Comparison of ENCODE assay signal across 8 cellular contexts in genomic region chr10:123009105-123009805, GRCh38. TPM values are rescaled to one million over a fixed set of nuclear protein-coding genes. Genes with fewer than 3 reads are reported as not detected.
DNase-seq lines count a peak whose midpoint lies in the region; ATAC-seq and TF ChIP-seq lines count a peak whose summit lies in the region.

No MANE protein-coding gene starts in this region.

- peaks cover 0 to 47% (median 12%) of the 10 kb centered on the region in 4 donors for H3K4me1 ChIP-seq in right lobe of liver

- H3K36me3 Mint-ChIP-seq in stimulated activated effector memory CD8-positive, alpha-beta T cell treated with anti-CD3 and anti-CD28 coated beads, Interleukin-12 subunit alpha, Interleukin-12 subunit beta, amount 100 ng/mL, for 72 hours = peaks cover 21% of the 10 kb centered on the region

- H3K4me1 Mint-ChIP-seq in stimulated activated effector memory CD8-positive, alpha-beta T cell treated with anti-CD3 and anti-CD28 coated beads, Interleukin-12 subunit alpha, Interleukin-12 subunit beta, amount 100 ng/mL, for 72 hours = peaks cover 37% of the 10 kb centered on the region

- H3K36me3 ChIP-seq in right lobe of liver = no peaks in the 10 kb centered on the region

- H3K4me3 ChIP-seq in choroid plexus epithelial cell (ENCODE audit: low read depth, low read length) (peak overlapping the region; percentile 98), right lobe of liver (peak overlapping the region; percentile 90 to 99 (median 91))

- DNase-seq in activated gamma-delta T cell treated with Interleukin-2 at 50 U/mL for 16 hours (peak; percentile 8), activated gamma-delta T cell (lab: John Stamatoyannopoulos, UW) (no peak), choroid plexus epithelial cell (ENCODE audit: low read depth) (no peak), right lobe of liver (peak; percentile 43 to 60 (median 48)), NCI-H128 (lab: John Stamatoyannopoulos, UW; ENCODE audit: unreplicated experiment) (no peak)
- peak; percentile 5 to 60 for DNase-seq in stimulated activated effector memory CD8-positive, alpha-beta T cell treated with anti-CD3 and anti-CD28 coated beads, Interleukin-12 subunit alpha, Interleukin-12 subunit beta, amount 100 ng/mL, for 72 hours (ENCODE audit: low spot score in 2 of 2)

- H3K4me3 Mint-ChIP-seq in stimulated activated effector memory CD8-positive, alpha-beta T cell treated with anti-CD3 and anti-CD28 coated beads, Interleukin-12 subunit alpha, Interleukin-12 subunit beta, amount 100 ng/mL, for 72 hours = peak overlapping the region; percentile 96

- H3K27ac ChIP-seq in right lobe of liver = peak overlapping the region; percentile 84 to 97 (median 96)

- TF ChIP-seq CTCF in choroid plexus epithelial cell (conservative IDR thresholded peaks at IDR 0.05; ENCODE audit: low read depth, low read length) (no peak), right lobe of liver (IDR thresholded peaks at IDR 0.05) (no peak)

- intact Hi-C loops in right lobe of liver (cut with DNase I) = no loop called here

- under 1% methylated on average over 22 of the region's 34 CpGs for WGBS in right lobe of liver (ENCODE audit: insufficient coverage, low coverage, low lambda C conversion rate, missing lambda C conversion rate)

- peak; percentile 17 for ATAC-seq in HG02885 (IDR thresholded peaks at IDR 0.05; ENCODE audit: poor library complexity, unreplicated experiment)
- ATAC-seq in SK-N-SH treated with all-trans-retinoic acid at 6 μM for 48 hours = peak; percentile 44
- peak; percentile 6 to 33 (median 20) for ATAC-seq in right lobe of liver
- no peak for ATAC-seq in stimulated activated effector memory CD8-positive, alpha-beta T cell treated with anti-CD3 and anti-CD28 coated beads, Interleukin-12 subunit alpha, Interleukin-12 subunit beta, amount 100 ng/mL, for 72 hours

- H3K27me3 ChIP-seq in right lobe of liver = no peaks in the 10 kb centered on the region

- H3K9me3 Mint-ChIP-seq in stimulated activated effector memory CD8-positive, alpha-beta T cell treated with anti-CD3 and anti-CD28 coated beads, Interleukin-12 subunit alpha, Interleukin-12 subunit beta, amount 100 ng/mL, for 72 hours = no peaks in the 10 kb centered on the region

- TF ChIP-seq POLR2A in right lobe of liver (IDR thresholded peaks at IDR 0.05) = no peak

- H3K27ac Mint-ChIP-seq in stimulated activated effector memory CD8-positive, alpha-beta T cell treated with anti-CD3 and anti-CD28 coated beads, Interleukin-12 subunit alpha, Interleukin-12 subunit beta, amount 100 ng/mL, for 72 hours = peak overlapping the region; percentile 97

- H3K9me3 ChIP-seq in right lobe of liver = no peaks in the 10 kb centered on the region

TF ChIP-seq in SK-N-SH treated with all-trans-retinoic acid at 6 μM for 48 hours, 23 proteins besides CTCF, POLR2A, EP300 and RAD21:
- no peak for TF ChIP-seq TOX (CRISPR knock-in tag; IDR thresholded peaks at IDR 0.05; ENCODE audit: borderline replicate concordance)
- TF ChIP-seq GLIS3 (CRISPR knock-in tag; IDR thresholded peaks at IDR 0.05) = no peak
- TF ChIP-seq SNAI2 (CRISPR knock-in tag; IDR thresholded peaks at IDR 0.05) = no peak
- TF ChIP-seq TSHZ2 (CRISPR knock-in tag; IDR thresholded peaks at IDR 0.05) = no peak

RNA-seq across cellular contexts. Expression of gene ACADSB, which starts 0.4 kb away (rescaled TPM):
- total RNA-seq in right lobe of liver = 100 to 1,000 TPM in 4 of 6 experiments, 10 to 100 TPM in 2; 73.6 to 591 (median 273) TPM

RNA-seq across cellular contexts. Expression of gene IKZF5, which starts 0.7 kb away (rescaled TPM):
- 10 to 100 TPM in 2 of 6 experiments, 1 to 10 TPM in 4; 4.1 to 15.8 (median 8.3) TPM for total RNA-seq in right lobe of liver

RNA-seq across cellular contexts. Expression of gene PSTK, which starts 29.1 kb away (rescaled TPM):
- total RNA-seq in right lobe of liver = 1 to 10 TPM; 3.0 to 6.9 (median 4.0) TPM

RNA-seq across cellular contexts. Expression of gene C10orf88, which starts 55.2 kb away (rescaled TPM):
- 1 to 10 TPM; 2.0 to 4.5 (median 3.3) TPM for total RNA-seq in right lobe of liver

Comparison
In these comparisons a context has a peak if more than half of its experiments do, and no peak if none do; other contexts are left out.
1. DNase-seq: peak in activated gamma-delta T cell treated with Interleukin-2 at 50 U/mL for 16 hours (single experiment), right lobe of liver (3 of 3) and stimulated activated effector memory CD8-positive, alpha-beta T cell treated with anti-CD3 and anti-CD28 coated beads, Interleukin-12 subunit alpha, Interleukin-12 subunit beta, amount 100 ng/mL, for 72 hours (2 of 2); none in activated gamma-delta T cell (single experiment), choroid plexus epithelial cell (single experiment) and NCI-H128 (single experiment).